8 cellular contexts compared by ENCODE assay signal in genomic region chr19:4969292-4969771, GRCh38. TPM values are rescaled to one million over a fixed set of nuclear protein-coding genes. Genes with fewer than 3 reads are reported as not detected.
DNase-seq lines count a peak whose midpoint lies in the region; ATAC-seq and TF ChIP-seq lines count a peak whose summit lies in the region.

No MANE protein-coding gene starts in this region.

- H3K4me1 ChIP-seq in left ventricle myocardium inferior (peaks cover 52% of the 10 kb centered on the region), adipocyte (ENCODE audit: control insufficient read depth, insufficient read depth, low read length) (peaks cover 53% of the 10 kb centered on the region), lung (ENCODE audit: control insufficient read depth in 2 of 2, insufficient read depth in 2 of 2, low read length in 2 of 2) (peaks cover 0 to 23% of the 10 kb centered on the region in 2 donors), uterus (peaks cover 5 to 17% of the 10 kb centered on the region in 2 donors)

- TF ChIP-seq CTCF in left ventricle myocardium inferior (IDR thresholded peaks at IDR 0.05; ENCODE audit: borderline replicate concordance) (no peak), lung (IDR thresholded peaks at IDR 0.05; ENCODE audit: control extremely low read depth, extremely low read depth) (no peak), uterus (IDR thresholded peaks at IDR 0.05) (no peak), GM20000 (IDR thresholded peaks at IDR 0.05; ENCODE audit: extremely low read depth, missing control alignments) (no peak)

- peak overlapping the region; percentile 79 for H3K4me3 ChIP-seq in left ventricle myocardium inferior
- H3K4me3 ChIP-seq in adipocyte (ENCODE audit: low read length), result peak overlapping the region; percentile 86
- peak overlapping the region; percentile 55 for H3K4me3 ChIP-seq in lung
- peak overlapping the region; percentile 60 to 72 for H3K4me3 ChIP-seq in uterus

- H3K27me3 ChIP-seq in left ventricle myocardium inferior (ENCODE audit: low read depth) (no peaks in the 10 kb centered on the region), adipocyte (replicated peaks; ENCODE audit: control insufficient read depth, insufficient read depth, low read length) (no peaks in the 10 kb centered on the region), lung (ENCODE audit: control insufficient read depth, insufficient read depth) (no peaks in the 10 kb centered on the region), uterus (no peaks in the 10 kb centered on the region)

- H3K27ac ChIP-seq in left ventricle myocardium inferior (replicated peaks) (peak overlapping the region; percentile 88), lung (ENCODE audit: low read depth in 1 of 2, low read length in 1 of 2) (peak overlapping the region; percentile 65 to 84), uterus (peak overlapping the region; percentile 52 to 88)

- peak overlapping the region; percentile 86 for H3K9ac ChIP-seq in adipocyte (ENCODE audit: low read length)

- H3K36me3 ChIP-seq in left ventricle myocardium inferior, result no peaks in the 10 kb centered on the region
- no peaks in the 10 kb centered on the region for H3K36me3 ChIP-seq in adipocyte (ENCODE audit: control insufficient read depth, insufficient read depth, low read length, severe bottlenecking)
- no peaks in the 10 kb centered on the region for H3K36me3 ChIP-seq in lung (ENCODE audit: control insufficient read depth in 2 of 2, insufficient read depth in 2 of 2, low read length in 2 of 2)
- H3K36me3 ChIP-seq in uterus, result no peaks in the 10 kb centered on the region

- intact Hi-C loops in left ventricle myocardium inferior (cut with micrococcal nuclease), result no loop called here
- intact Hi-C loops in Right ventricle myocardium superior (cut with DNase I), result no loop called here
- intact Hi-C loops in uterus (cut with DNase I; ENCODE audit: low total_unique reads), result no loop called here

- no peak for TF ChIP-seq POLR2A in uterus (IDR thresholded peaks at IDR 0.05)

- 0 to 1% methylated on average over 29 to 54 of the region's 54 CpGs for WGBS in lung, 2 donors

- ATAC-seq in Right ventricle myocardium superior (ENCODE audit: poor library complexity), result no peak
- no peak for ATAC-seq in lung (ENCODE audit: insufficient read depth, low FRiP score)

- no peaks in the 10 kb centered on the region for H3K9me3 ChIP-seq in left ventricle myocardium inferior (replicated peaks)
- H3K9me3 ChIP-seq in adipocyte (ENCODE audit: control insufficient read depth, low read length), result no peaks in the 10 kb centered on the region
- no peaks in the 10 kb centered on the region for H3K9me3 ChIP-seq in lung (ENCODE audit: control insufficient read depth in 2 of 2, insufficient read depth in 1 of 2, low read length in 1 of 2)
- no peaks in the 10 kb centered on the region for H3K9me3 ChIP-seq in uterus

- DNase-seq in left ventricle myocardium inferior (no peak), Right ventricle myocardium superior (no peak), adipocyte (ENCODE audit: low read depth) (peak; percentile 5), lung (ENCODE audit: low spot score) (no peak), uterus (no peak), GM20000 (ENCODE audit: low spot score) (no peak), putamen (ENCODE audit: low spot score) (no peak), DMS153 treated with DMSO at 0.1 percent for 48 hours (lab: John Stamatoyannopoulos, UW; ENCODE audit: unreplicated experiment) (no peak)

RNA-seq across cellular contexts. Expression of gene KDM4B, which starts 0.4 kb away (rescaled TPM):
- total RNA-seq in left ventricle myocardium inferior, result 34.1 TPM
- total RNA-seq in Right ventricle myocardium superior, result 34.6 TPM
- total RNA-seq in lung, result 10 to 100 TPM; 31.9 to 49.5 TPM
- polyA plus RNA-seq in lung, result 10 to 100 TPM; 17.1 to 17.5 TPM
- 10 to 100 TPM; 18.4 to 94.7 (median 25.6) TPM for total RNA-seq in uterus
